Comparison of ENCODE assay signal across 34 cellular contexts in the genomic region with DNA sequence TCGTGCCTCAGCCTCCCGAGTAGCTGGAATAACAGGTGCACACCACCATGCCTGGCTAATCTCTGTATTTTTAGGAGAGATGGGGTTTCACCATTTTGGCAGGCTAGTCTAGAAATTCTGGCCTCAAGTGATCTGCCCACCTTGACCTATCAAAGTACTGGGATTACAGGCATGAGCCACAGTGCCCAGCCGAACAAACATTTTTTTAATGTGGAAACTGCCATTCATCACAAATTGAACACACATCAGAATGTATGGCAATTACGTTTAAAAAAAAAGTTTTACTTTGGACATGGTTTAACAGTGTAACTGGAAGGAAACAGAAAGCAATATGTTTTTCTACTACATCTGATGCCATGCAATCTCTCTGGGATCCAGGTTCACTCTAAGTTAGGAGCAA.
"Had no signal": no experiment of that assay in that cellular context is flagged by ENCODE, and none has a peak within 500 bp of the region (broad histone marks: within the 10 kb centered on the region; RNA-seq: fewer than 3 reads in every experiment).

No MANE protein-coding gene starts in this region.

- H3K9me3 ChIP-seq: MG63 had no signal

- H3K4me3 ChIP-seq: MG63 had no signal

- DNase-seq: Karpas-422, Kasumi-1, MG63, MM.1S, MV-4-11, NCI-H1048, NCI-H1092, NCI-H1092 treated with DMSO at 0.1 percent for 48 hours, NCI-H1105, NCI-H1105 treated with DMSO at 0.1 percent for 48 hours, NCI-H1417, NCI-H1417 treated with DMSO at 0.1 percent for 48 hours, NCI-H1436, NCI-H1436 treated with DMSO at 0.1 percent for 48 hours, NCI-H146, NCI-H1694, NCI-H1694 treated with DMSO at 0.1 percent for 48 hours, NCI-H187, NCI-H187 treated with DMSO at 0.1 percent for 48 hours, NCI-H1930, NCI-H2029, NCI-H2029 treated with DMSO at 0.1 percent for 48 hours, NCI-H2081, NCI-H2081 treated with DMSO at 0.1 percent for 48 hours, NCI-H2107, NCI-H2171 treated with DMSO at 0.1 percent for 48 hours, NCI-H2227 treated with DMSO at 0.1 percent for 48 hours, NCI-H226, NCI-H345, NCI-H446, NCI-H446 treated with DMSO at 0.1 percent for 48 hours, NCI-H510A, NCI-H510A treated with DMSO at 0.1 percent for 48 hours, NCI-H524 had no signal

- H3K36me3 ChIP-seq: MG63 had no signal

- H3K27me3 ChIP-seq: MG63 had no signal
